In the genomic region with DNA sequence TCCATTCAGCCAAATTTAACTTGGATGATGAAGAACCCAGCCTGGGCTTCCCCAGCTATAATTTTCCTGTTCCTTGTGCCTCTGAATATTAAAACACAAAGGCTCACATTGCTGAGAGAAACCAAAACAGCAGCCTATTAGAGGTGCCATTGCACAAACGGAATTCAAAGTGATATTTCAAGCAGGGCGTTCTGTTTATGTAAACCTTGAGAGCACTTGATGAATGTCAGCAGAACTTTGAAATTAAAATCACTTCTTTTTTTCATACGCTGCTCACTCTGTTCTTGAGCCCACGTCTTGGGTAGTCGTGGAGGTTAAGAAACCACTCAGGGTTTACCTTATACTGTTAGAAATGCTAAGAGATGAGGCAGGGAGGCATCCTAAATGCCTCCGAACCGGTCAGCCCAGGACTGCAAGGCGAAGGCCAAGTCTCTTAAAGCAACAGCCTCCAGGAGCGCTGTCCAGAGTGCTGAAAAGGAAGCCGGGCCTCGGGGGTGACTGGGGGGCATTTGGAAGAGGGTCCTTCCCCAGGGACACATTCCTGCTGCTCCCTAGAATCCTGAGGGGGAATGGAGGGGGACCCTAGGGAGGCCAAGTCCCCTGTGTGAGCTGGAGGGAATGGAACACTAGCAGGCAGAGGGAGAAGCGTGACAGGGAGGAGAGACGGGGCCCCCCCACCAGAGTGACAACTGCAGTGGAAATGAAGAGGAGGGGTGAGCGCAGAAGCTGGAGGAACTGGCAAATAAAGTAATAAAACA, we compare ENCODE assay signal across 8 cellular contexts.
DNase-seq lines count a peak whose midpoint lies in the region; ATAC-seq, FAIRE-seq and TF ChIP-seq lines count a peak whose summit lies in the region.

No MANE protein-coding gene starts in this region.

- FAIRE-seq in A549 (lab: Jason Lieb, UNC): no peak

- H3K27ac ChIP-seq in A549: no peak overlapping the region
- H3K27ac ChIP-seq in hepatocyte: no peak overlapping the region

- no peaks in the 10 kb centered on the region for H3K9me2 ChIP-seq in hepatocyte (replicated peaks; ENCODE audit: insufficient read depth)

- H3K4me3 Mint-ChIP-seq in activated T-cell treated with anti-CD3 and anti-CD28 coated beads, Interleukin-2, amount 50 U/mL, for 24 hours: no peak overlapping the region

- H3K4me1 Mint-ChIP-seq in activated T-cell treated with anti-CD3 and anti-CD28 coated beads, Interleukin-2, amount 50 U/mL, for 24 hours (ENCODE audit: low read depth): no peaks in the 10 kb centered on the region

- no peaks in the 10 kb centered on the region for H3K79me2 ChIP-seq in hepatocyte

- TF ChIP-seq CTCF in A549 (IDR thresholded peaks at IDR 0.05) (no peak), hepatocyte (IDR thresholded peaks at IDR 0.05; ENCODE audit: poor library complexity) (no peak), BE2C (IDR thresholded peaks at IDR 0.05; ENCODE audit: low read depth, low read length) (no peak)

- H3K4me3 ChIP-seq in A549: no peak overlapping the region
- H3K4me3 ChIP-seq in hepatocyte: no peak overlapping the region
- no peak overlapping the region for H3K4me3 ChIP-seq in BE2C (ENCODE audit: low read depth, low read length)

- ATAC-seq in A549 (peak; percentile 63 to 64; a peak in 4 of 6 replicates), GM21723 (IDR thresholded peaks at IDR 0.05; ENCODE audit: unreplicated experiment) (no peak), HG02642 (IDR thresholded peaks at IDR 0.05; ENCODE audit: poor library complexity, unreplicated experiment) (no peak)

- H3K27me3 Mint-ChIP-seq in activated T-cell treated with anti-CD3 and anti-CD28 coated beads, Interleukin-2, amount 50 U/mL, for 24 hours: peaks cover 12% of the 10 kb centered on the region

- POLR2A ChIA-PET in A549 (lab: Yijun Ruan, JAX): no interaction called here

- no peaks in the 10 kb centered on the region for H3K4me1 ChIP-seq in A549
- no peaks in the 10 kb centered on the region for H3K4me1 ChIP-seq in hepatocyte (ENCODE audit: insufficient read depth)
- peaks cover 25% of the 10 kb centered on the region for H3K4me1 ChIP-seq in BE2C

- no peak for TF ChIP-seq RAD21 in A549 (conservative IDR thresholded peaks at IDR 0.05 in 1 of 2, IDR thresholded peaks at IDR 0.05 in 1 of 2)

- H3K36me3 ChIP-seq in hepatocyte (replicated peaks; ENCODE audit: insufficient read depth, low read depth) (no peaks in the 10 kb centered on the region), BE2C (no peaks in the 10 kb centered on the region)

- peak; percentile 10 to 25 for DNase-seq in A549 (ENCODE audit: low read depth in 1 of 2, low spot score in 1 of 2)
- peak; percentile 36 for DNase-seq in HPDE6-E6E7 (ENCODE audit: extremely low spot score)
- peak; percentile 38 for DNase-seq in activated T-cell treated with anti-CD3 and anti-CD28 coated beads, Interleukin-2, amount 50 U/mL, for 24 hours
- peak; percentile 75 for DNase-seq in hepatocyte (ENCODE audit: low spot score)
- DNase-seq in stimulated activated CD8-positive, alpha-beta memory T cell treated with anti-CD3 and anti-CD28 coated beads, Interleukin-15, amount 100 ng/mL, for 24 hours (ENCODE audit: low read depth): peak; percentile 5
- DNase-seq in BE2C: no peak

- no peak overlapping the region for H2AFZ ChIP-seq in hepatocyte

- H3K27ac Mint-ChIP-seq in activated T-cell treated with anti-CD3 and anti-CD28 coated beads, Interleukin-2, amount 50 U/mL, for 24 hours: no peak overlapping the region

- H3K27me3 ChIP-seq in hepatocyte (no peaks in the 10 kb centered on the region), BE2C (no peaks in the 10 kb centered on the region)

- no peaks in the 10 kb centered on the region for H3K36me3 Mint-ChIP-seq in activated T-cell treated with anti-CD3 and anti-CD28 coated beads, Interleukin-2, amount 50 U/mL, for 24 hours (ENCODE audit: low read depth)

- CTCF ChIA-PET in A549 (lab: Yijun Ruan, JAX): no interaction called here

- TF ChIP-seq EP300 in A549 (IDR thresholded peaks at IDR 0.05): no peak

- H3K4me2 ChIP-seq in A549: no peak overlapping the region
- no peak overlapping the region for H3K4me2 ChIP-seq in hepatocyte

- 33% methylated on average over 9 of the region's 14 CpGs for WGBS in A549 (ENCODE audit: missing lambda C conversion rate)
- WGBS in hepatocyte (ENCODE audit: low lambda C conversion rate, missing lambda C conversion rate): 36% methylated on average over 14 of the region's 14 CpGs

- no peak for TF ChIP-seq POLR2A in A549 (IDR thresholded peaks at IDR 0.05; ENCODE audit: low read length)

- H3K9me3 ChIP-seq in A549 (no peaks in the 10 kb centered on the region), hepatocyte (ENCODE audit: low read depth) (no peaks in the 10 kb centered on the region), BE2C (no peaks in the 10 kb centered on the region)

- no peaks in the 10 kb centered on the region for H3K9me3 Mint-ChIP-seq in activated T-cell treated with anti-CD3 and anti-CD28 coated beads, Interleukin-2, amount 50 U/mL, for 24 hours

- no peaks in the 10 kb centered on the region for H4K20me1 ChIP-seq in hepatocyte (ENCODE audit: insufficient read depth, poor library complexity, severe bottlenecking)

TF ChIP-seq in A549, 52 proteins besides CTCF, POLR2A, EP300 and RAD21:
- TF ChIP-seq, protein P1, sequence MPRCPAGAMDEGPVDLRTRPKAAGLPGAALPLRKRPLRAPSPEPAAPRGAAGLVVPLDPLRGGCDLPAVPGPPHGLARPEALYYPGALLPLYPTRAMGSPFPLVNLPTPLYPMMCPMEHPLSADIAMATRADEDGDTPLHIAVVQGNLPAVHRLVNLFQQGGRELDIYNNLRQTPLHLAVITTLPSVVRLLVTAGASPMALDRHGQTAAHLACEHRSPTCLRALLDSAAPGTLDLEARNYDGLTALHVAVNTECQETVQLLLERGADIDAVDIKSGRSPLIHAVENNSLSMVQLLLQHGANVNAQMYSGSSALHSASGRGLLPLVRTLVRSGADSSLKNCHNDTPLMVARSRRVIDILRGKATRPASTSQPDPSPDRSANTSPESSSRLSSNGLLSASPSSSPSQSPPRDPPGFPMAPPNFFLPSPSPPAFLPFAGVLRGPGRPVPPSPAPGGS (IDR thresholded peaks at IDR 0.05): no peak
- TF ChIP-seq EHMT2 (IDR thresholded peaks at IDR 0.05; ENCODE audit: low read depth) (peak; percentile 81), REST (IDR thresholded peaks at IDR 0.05) (peak; percentile 97)

Comparison
In these comparisons a context has a peak if more than half of its experiments do, and no peak if none do; other contexts are left out.
1. ATAC-seq: peak in A549 (2 of 2); none in GM21723 (single experiment) and HG02642 (single experiment).